Comparison of ENCODE assay signal across 13 cellular contexts in genomic region chr6:139547082-139547776, GRCh38.
DNase-seq lines count a peak whose midpoint lies in the region; ATAC-seq and TF ChIP-seq lines count a peak whose summit lies in the region.
"Had no signal": no experiment of that assay in that cellular context is flagged by ENCODE, and none has a peak within 500 bp of the region (broad histone marks: within the 10 kb centered on the region; RNA-seq: fewer than 3 reads in every experiment).

No MANE protein-coding gene starts in this region.

- H3K27ac ChIP-seq in lower lobe of right lung (peak overlapping the region; percentile 8), stomach (peak overlapping the region in 3 of 5 donors; percentile 38 to 66 (median 61)), MM.1S (ENCODE audit: low read length) (no peak overlapping the region)

- H3K4me3 ChIP-seq in adipocyte (ENCODE audit: low read length) (peak overlapping the region; percentile 73), lower lobe of right lung (no peak overlapping the region), stomach (no peak overlapping the region), MM.1S (ENCODE audit: low read length) (no peak overlapping the region)

- no peaks in the 10 kb centered on the region for H3K9me2 ChIP-seq in MM.1S (replicated peaks; ENCODE audit: insufficient read depth, low read length)

- H3K9me3 ChIP-seq in adipocyte (ENCODE audit: control insufficient read depth, low read length) (no peaks in the 10 kb centered on the region), lower lobe of right lung (no peaks in the 10 kb centered on the region), stomach (no peaks in the 10 kb centered on the region), MM.1S (replicated peaks; ENCODE audit: insufficient read depth, low read length) (no peaks in the 10 kb centered on the region)

- H3K9ac ChIP-seq in adipocyte (ENCODE audit: low read length), result peak overlapping the region; percentile 69
- no peak overlapping the region for H3K9ac ChIP-seq in MM.1S (ENCODE audit: low read length)

- TF ChIP-seq EP300 in stomach (IDR thresholded peaks at IDR 0.05), result no peak

- H3K36me3 ChIP-seq in adipocyte (ENCODE audit: control insufficient read depth, insufficient read depth, low read length, severe bottlenecking), result no peaks in the 10 kb centered on the region
- H3K36me3 ChIP-seq in lower lobe of right lung, result no peaks in the 10 kb centered on the region
- H3K36me3 ChIP-seq in stomach, result no peaks in the 10 kb centered on the region
- no peaks in the 10 kb centered on the region for H3K36me3 ChIP-seq in MM.1S (replicated peaks; ENCODE audit: insufficient read depth, low read length)

- H3K9me3 Mint-ChIP-seq in HFFc6, result no peaks in the 10 kb centered on the region
- H3K9me3 Mint-ChIP-seq: activated naive CD4-positive, alpha-beta T cell treated with anti-CD3 and anti-CD28 coated beads, Interleukin-2, amount 50 U/mL, for 24 hours had no signal

- peaks cover 56% of the 10 kb centered on the region for H3K4me1 Mint-ChIP-seq in HFFc6 (ENCODE audit: low read depth)
- H3K4me1 Mint-ChIP-seq: activated naive CD4-positive, alpha-beta T cell treated with anti-CD3 and anti-CD28 coated beads, Interleukin-2, amount 50 U/mL, for 24 hours had no signal

- 67 to 74% (median 69%) methylated on average over 4 of the region's 4 CpGs for WGBS in stomach, 5 donors

- no peak overlapping the region for H2AFZ ChIP-seq in MM.1S (ENCODE audit: low read length)

- no peaks in the 10 kb centered on the region; the same call in 1 of the 2 replicates for H3K27me3 Mint-ChIP-seq in HFFc6 (ENCODE audit: insufficient read depth)
- H3K27me3 Mint-ChIP-seq: activated naive CD4-positive, alpha-beta T cell treated with anti-CD3 and anti-CD28 coated beads, Interleukin-2, amount 50 U/mL, for 24 hours had no signal

- H3K36me3 Mint-ChIP-seq in HFFc6 (ENCODE audit: low read depth), result no peaks in the 10 kb centered on the region
- H3K36me3 Mint-ChIP-seq: activated naive CD4-positive, alpha-beta T cell treated with anti-CD3 and anti-CD28 coated beads, Interleukin-2, amount 50 U/mL, for 24 hours had no signal

- H3K4me3 Mint-ChIP-seq in HFFc6, result peak overlapping the region; percentile 36; the same call in 1 of the 2 replicates
- H3K4me3 Mint-ChIP-seq: activated CD4-positive, alpha-beta memory T cell treated with anti-CD3 and anti-CD28 coated beads, Interleukin-2, amount 10 ng/mL, durations not matched to agents 7 days and 5 days; activated naive CD4-positive, alpha-beta T cell treated with anti-CD3 and anti-CD28 coated beads, Interleukin-2, amount 50 U/mL, for 24 hours had no signal

- H3K27ac Mint-ChIP-seq in HFFc6, result peak overlapping the region; percentile 62
- H3K27ac Mint-ChIP-seq: activated CD4-positive, alpha-beta memory T cell treated with anti-CD3 and anti-CD28 coated beads, Interleukin-2, amount 10 ng/mL, durations not matched to agents 7 days and 5 days; activated naive CD4-positive, alpha-beta T cell treated with anti-CD3 and anti-CD28 coated beads, Interleukin-2, amount 50 U/mL, for 24 hours had no signal

- no peak for ATAC-seq in lower lobe of right lung

- H3F3A ChIP-seq in MM.1S (ENCODE audit: insufficient read depth, low read length), result no peaks in the 10 kb centered on the region

- DNase-seq in HFFc6, result no peak
- DNase-seq in adipocyte (ENCODE audit: low read depth), result no peak
- DNase-seq in lower lobe of right lung, result no peak
- no peak for DNase-seq in stomach
- DNase-seq in NCI-H2196 treated with DMSO at 0.1 percent for 48 hours (lab: John Stamatoyannopoulos, UW; ENCODE audit: unreplicated experiment), result no peak
- DNase-seq in NCI-H1105 (lab: John Stamatoyannopoulos, UW), result no peak
- no peak for DNase-seq in MM.1S
- DNase-seq in stimulated activated naive CD4-positive, alpha-beta T cell treated with Interleukin-2 at 50 U/mL for 16 hours (lab: John Stamatoyannopoulos, UW), result no peak
- DNase-seq: activated CD4-positive, alpha-beta memory T cell treated with anti-CD3 and anti-CD28 coated beads, Interleukin-2, amount 10 ng/mL, durations not matched to agents 7 days and 5 days; mammary epithelial cell; NCI-H510A treated with DMSO at 0.1 percent for 48 hours; SW 1271 had no signal

- TF ChIP-seq CTCF in HFFc6 (IDR thresholded peaks at IDR 0.05) (no peak), lower lobe of right lung (IDR thresholded peaks at IDR 0.05) (no peak), stomach (IDR thresholded peaks at IDR 0.05) (no peak), MM.1S (IDR thresholded peaks at IDR 0.05; ENCODE audit: low read length) (no peak)

- no peak for TF ChIP-seq POLR2A in stomach (IDR thresholded peaks at IDR 0.05)

- H3K79me2 ChIP-seq in MM.1S (ENCODE audit: low read length), result no peaks in the 10 kb centered on the region

- H4K20me1 ChIP-seq in MM.1S (ENCODE audit: insufficient read depth, low read length), result no peaks in the 10 kb centered on the region

- no peak overlapping the region for H3K4me2 ChIP-seq in MM.1S (ENCODE audit: low read depth, low read length)

- H3K27me3 ChIP-seq in adipocyte (replicated peaks; ENCODE audit: control insufficient read depth, insufficient read depth, low read length), result no peaks in the 10 kb centered on the region
- H3K27me3 ChIP-seq in lower lobe of right lung (ENCODE audit: low read depth), result no peaks in the 10 kb centered on the region
- H3K27me3 ChIP-seq in stomach, result no peaks in the 10 kb centered on the region
- no peaks in the 10 kb centered on the region for H3K27me3 ChIP-seq in MM.1S (replicated peaks; ENCODE audit: insufficient read depth, low read length)

- H3K4me1 ChIP-seq in adipocyte (ENCODE audit: control insufficient read depth, insufficient read depth, low read length), result peaks cover 34% of the 10 kb centered on the region
- H3K4me1 ChIP-seq in lower lobe of right lung, result peaks cover 19% of the 10 kb centered on the region
- H3K4me1 ChIP-seq in stomach, result peaks cover 13 to 31% (median 23%) of the 10 kb centered on the region in 4 donors
- H3K4me1 ChIP-seq in MM.1S (ENCODE audit: low read length), result no peaks in the 10 kb centered on the region

- intact Hi-C loops in lower lobe of right lung (cut with DNase I) (no loop called here), stomach (cut with DNase I; ENCODE audit: low total_unique reads) (no loop called here)
